In the genomic region with DNA sequence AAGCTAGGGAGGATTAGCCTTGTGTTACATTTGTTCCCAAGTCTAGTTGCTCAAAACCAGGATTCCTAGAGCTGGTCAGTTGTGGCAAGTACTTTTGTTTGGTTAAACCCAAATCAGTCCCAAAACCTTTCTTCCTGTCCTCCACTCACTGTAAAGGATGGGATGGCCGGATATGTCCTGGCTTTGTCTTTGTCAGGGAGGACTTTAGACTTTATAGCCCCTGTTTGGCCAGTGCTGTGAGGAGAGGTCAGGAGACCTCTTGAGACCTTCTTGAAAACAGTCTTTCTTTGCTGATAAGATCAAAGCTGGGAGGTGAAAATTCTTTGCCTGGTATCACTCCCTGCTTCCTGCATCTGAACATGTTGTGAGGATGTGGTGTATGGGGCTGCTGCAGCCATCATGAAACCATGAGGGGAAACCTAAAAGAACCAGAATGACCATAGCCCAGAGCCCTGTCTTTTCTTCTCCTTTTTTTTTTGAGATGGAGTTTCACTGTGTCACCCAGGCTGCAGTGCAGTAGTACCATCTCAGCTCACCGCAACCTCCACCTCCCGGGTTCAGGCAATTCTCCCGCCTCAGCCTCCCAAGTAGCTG, we compare ENCODE assay signal across 26 cellular contexts.
"Had no signal": no experiment of that assay in that cellular context is flagged by ENCODE, and none has a peak within 500 bp of the region (broad histone marks: within the 10 kb centered on the region; RNA-seq: fewer than 3 reads in every experiment).

No MANE protein-coding gene starts in this region.

- H3K4me3 ChIP-seq: esophagus muscularis mucosa, gastrocnemius medialis, heart right ventricle, mucosa of descending colon, psoas muscle, right lobe of liver, testis, tibial nerve, upper lobe of right lung, vagina had no signal

- H3K27ac ChIP-seq: epithelial cell of prostate, esophagus muscularis mucosa, gastrocnemius medialis, heart right ventricle, parathyroid adenoma, psoas muscle, right lobe of liver, testis, tibial nerve, upper lobe of right lung, vagina had no signal

- H2AFZ ChIP-seq: parathyroid adenoma had no signal

- H3K79me2 ChIP-seq: parathyroid adenoma had no signal

- H3K4me3 Mint-ChIP-seq: naive thymus-derived CD8-positive, alpha-beta T cell; stimulated activated effector memory CD8-positive, alpha-beta T cell treated with anti-CD3 and anti-CD28 coated beads, Interleukin-12 subunit alpha, Interleukin-12 subunit beta, amount 100 ng/mL, for 72 hours; stimulated activated naive CD8-positive, alpha-beta T cell treated with anti-CD3 and anti-CD28 coated beads, Interleukin-15, Interleukin-2, amounts not matched to agents 100 ng/mL and 50 ng/mL, for 24 hours had no signal

- H3K27me3 ChIP-seq: esophagus muscularis mucosa, gastrocnemius medialis, heart right ventricle, right lobe of liver, testis, tibial nerve, upper lobe of right lung, vagina had no signal

- DNase-seq: cortex of kidney; effector memory CD4-positive, alpha-beta T cell; gastrocnemius medialis; heart right ventricle; hypothalamus; kidney glomerular epithelial cell; mammary epithelial cell; mucosa of descending colon; naive thymus-derived CD8-positive, alpha-beta T cell; psoas muscle; retina; stimulated activated CD4-positive, alpha-beta T cell treated with anti-CD3 and anti-CD28 coated beads, Interleukin-4, amount 100 ng/mL, for 1 hour; stimulated activated CD8-positive, alpha-beta memory T cell treated with anti-CD3 and anti-CD28 coated beads, Interleukin-4, amount 100 ng/mL, for 48 hours; testis; upper lobe of right lung had no signal

- H3K36me3 ChIP-seq: esophagus muscularis mucosa, gastrocnemius medialis, heart right ventricle, right lobe of liver, tibial nerve, upper lobe of right lung, vagina had no signal

- H3K9me3 Mint-ChIP-seq: stimulated activated effector memory CD8-positive, alpha-beta T cell treated with anti-CD3 and anti-CD28 coated beads, Interleukin-12 subunit alpha, Interleukin-12 subunit beta, amount 100 ng/mL, for 72 hours; stimulated activated naive CD8-positive, alpha-beta T cell treated with anti-CD3 and anti-CD28 coated beads, Interleukin-15, Interleukin-2, amounts not matched to agents 100 ng/mL and 50 ng/mL, for 24 hours had no signal

- H3K4me1 ChIP-seq: esophagus muscularis mucosa, gastrocnemius medialis, parathyroid adenoma, psoas muscle, right lobe of liver, testis, upper lobe of right lung, vagina had no signal

- H3K9ac ChIP-seq: parathyroid adenoma had no signal

- FAIRE-seq: endometrium, islet of Langerhans had no signal

- H3K27ac Mint-ChIP-seq: stimulated activated effector memory CD8-positive, alpha-beta T cell treated with anti-CD3 and anti-CD28 coated beads, Interleukin-12 subunit alpha, Interleukin-12 subunit beta, amount 100 ng/mL, for 72 hours; stimulated activated naive CD8-positive, alpha-beta T cell treated with anti-CD3 and anti-CD28 coated beads, Interleukin-15, Interleukin-2, amounts not matched to agents 100 ng/mL and 50 ng/mL, for 24 hours had no signal

- H3K9me3 ChIP-seq: esophagus muscularis mucosa, gastrocnemius medialis, heart right ventricle, mucosa of descending colon, psoas muscle, right lobe of liver, testis, tibial nerve, upper lobe of right lung, vagina had no signal

- H3K36me3 Mint-ChIP-seq: naive thymus-derived CD8-positive, alpha-beta T cell; stimulated activated effector memory CD8-positive, alpha-beta T cell treated with anti-CD3 and anti-CD28 coated beads, Interleukin-12 subunit alpha, Interleukin-12 subunit beta, amount 100 ng/mL, for 72 hours had no signal

- H3K4me1 Mint-ChIP-seq: stimulated activated effector memory CD8-positive, alpha-beta T cell treated with anti-CD3 and anti-CD28 coated beads, Interleukin-12 subunit alpha, Interleukin-12 subunit beta, amount 100 ng/mL, for 72 hours had no signal

- ATAC-seq: gastrocnemius medialis; heart right ventricle; left lobe of liver; mucosa of descending colon; naive thymus-derived CD8-positive, alpha-beta T cell; psoas muscle; right lobe of liver; stimulated activated effector memory CD8-positive, alpha-beta T cell treated with anti-CD3 and anti-CD28 coated beads, Interleukin-12 subunit alpha, Interleukin-12 subunit beta, amount 100 ng/mL, for 72 hours; upper lobe of right lung had no signal
